In genomic region chr11:88313441-88313840, GRCh38 we compare ENCODE assay signal across 22 cellular contexts. TPM values are rescaled to one million over a fixed set of nuclear protein-coding genes. Genes with fewer than 3 reads are reported as not detected.
DNase-seq lines count a peak whose midpoint lies in the region; ATAC-seq, FAIRE-seq and TF ChIP-seq lines count a peak whose summit lies in the region.
"Had no signal": no experiment of that assay in that cellular context is flagged by ENCODE, and none has a peak within 500 bp of the region (broad histone marks: within the 10 kb centered on the region; RNA-seq: fewer than 3 reads in every experiment).

No MANE protein-coding gene starts in this region.

- no peak overlapping the region for H2BK12ac ChIP-seq in H1 (ENCODE audit: low read depth, low read length)

- no peak for TF ChIP-seq CTCF in OCI-LY3 (IDR thresholded peaks at IDR 0.05; ENCODE audit: low read depth, low read length)
- TF ChIP-seq CTCF in H1 (IDR thresholded peaks at IDR 0.05; ENCODE audit: control extremely low read depth in 1 of 3, insufficient read depth in 1 of 3, low read depth in 1 of 3, low read length in 3 of 3): no peak
- TF ChIP-seq CTCF in natural killer cell (IDR thresholded peaks at IDR 0.05): no peak
- TF ChIP-seq CTCF in esophagus squamous epithelium (IDR thresholded peaks at IDR 0.05): no peak

- no peak overlapping the region for H3K4ac ChIP-seq in H1 (replicated peaks; ENCODE audit: insufficient read length, low read depth, low read length)

- H2BK120ac ChIP-seq in H1 (replicated peaks; ENCODE audit: low read depth, low read length): no peak overlapping the region

- no peaks in the 10 kb centered on the region for H4K20me1 ChIP-seq in GM23248 (ENCODE audit: insufficient read depth)
- peaks cover 93% of the 10 kb centered on the region for H4K20me1 ChIP-seq in OCI-LY3 (ENCODE audit: insufficient read depth, low read length)
- peaks cover 0 to 3% of the 10 kb centered on the region in 2 experiments for H4K20me1 ChIP-seq in H1 (replicated peaks in 1 of 2; ENCODE audit: control insufficient read depth in 1 of 2, insufficient read depth in 2 of 2, low read length in 2 of 2)

- H3K79me2 ChIP-seq in GM23248 (ENCODE audit: insufficient read depth) (no peaks in the 10 kb centered on the region), OCI-LY3 (ENCODE audit: low read length) (peaks cover 99% of the 10 kb centered on the region), H1 (ENCODE audit: control insufficient read depth in 1 of 2, insufficient read depth in 2 of 2, low read length in 2 of 2) (peaks cover 0 to 64% of the 10 kb centered on the region in 2 experiments; a peak in 3 of 4 replicates)

- H3K4me2 ChIP-seq in GM23248 (ENCODE audit: unreplicated experiment): no peak overlapping the region
- H3K4me2 ChIP-seq in OCI-LY3 (ENCODE audit: low read length): 0 out of 2 replicates have a peak overlapping the region, but pooled peaks have one; percentile 2
- H3K4me2 ChIP-seq in H1 (ENCODE audit: insufficient read depth in 1 of 2, low read depth in 2 of 2, low read length in 2 of 2): no peak overlapping the region

- peak overlapping the region; percentile 28 for H3K4me3 Mint-ChIP-seq in natural killer cell
- H3K4me3 Mint-ChIP-seq: activated T-cell treated with anti-CD3 and anti-CD28 coated beads, Interleukin-2, amount 50 U/mL, for 24 hours; neural crest cell had no signal

- no peak for FAIRE-seq in H1 (lab: Jason Lieb, UNC)
- FAIRE-seq: D721Med, GM19239 had no signal

- TF ChIP-seq EP300 in H1 (IDR thresholded peaks at IDR 0.05; ENCODE audit: borderline replicate concordance in 1 of 2, low read depth in 2 of 2, low read length in 2 of 2): no peak

- POLR2A ChIA-PET in H1 (lab: Charles Lee; ENCODE audit: partially characterized antibody): interaction anchor here (1.0 kb wide), 3 partner anchors 12 to 133 kb away, joined by 3 to 5 read pairs (median 3); partner anchors contain the start of gene CTSC

- 0 out of 2 replicates have a peak, but pooled peaks cover 14% of the 10 kb centered on the region for H3F3A ChIP-seq in GM23248 (ENCODE audit: insufficient read depth)

- H3K18ac ChIP-seq in H1 (ENCODE audit: extremely low read depth, low read length): no peak overlapping the region

- 0 out of 2 replicates have a peak, but pooled peaks cover 3% of the 10 kb centered on the region for H3K79me1 ChIP-seq in H1 (ENCODE audit: low read depth, low read length)

- WGBS in GM23248 (ENCODE audit: low coverage in 1 of 2, low lambda C conversion rate in 2 of 2, missing lambda C conversion rate in 2 of 2), 2 experiments: 92 to 96% methylated on average over 2 of the region's 2 CpGs
- WGBS in H1 (ENCODE audit: extremely low coverage in 1 of 2, insufficient coverage in 1 of 2, insufficient read length in 1 of 2, insufficient replicate concordance in 2 of 2, low coverage in 1 of 2, low lambda C conversion rate in 2 of 2, missing lambda C conversion rate in 1 of 2), 2 experiments: 82% methylated on average over 2 of the region's 2 CpGs; no CpG with 5 or more reads in 1 of the 2 experiments
- WGBS in esophagus squamous epithelium, 2 donors: 76 to 86% methylated on average over 2 of the region's 2 CpGs

- TF ChIP-seq RAD21 in H1 (IDR thresholded peaks at IDR 0.05 in 1 of 2, conservative IDR thresholded peaks at IDR 0.05 in 1 of 2; ENCODE audit: low read depth in 2 of 2, low read length in 2 of 2): no peak

- H3K4me1 ChIP-seq in GM23248 (ENCODE audit: insufficient read depth): peaks cover 12% of the 10 kb centered on the region
- peaks cover 93% of the 10 kb centered on the region for H3K4me1 ChIP-seq in OCI-LY3 (ENCODE audit: low read length)
- peaks cover 2 to 21% (median 8%) of the 10 kb centered on the region in 4 experiments; a peak in 6 of 7 replicates for H3K4me1 ChIP-seq in H1 (replicated peaks in 1 of 4; ENCODE audit: control insufficient read depth in 3 of 4, insufficient read depth in 4 of 4, low read length in 3 of 4)
- H3K4me1 ChIP-seq in esophagus squamous epithelium: peaks cover 0 to 33% (median 2%) of the 10 kb centered on the region in 3 donors

- H3K9me3 ChIP-seq in GM23248 (ENCODE audit: low read depth) (no peaks in the 10 kb centered on the region), OCI-LY3 (ENCODE audit: insufficient read depth, low read length) (no peaks in the 10 kb centered on the region), H1 (ENCODE audit: insufficient read depth in 2 of 2, low read depth in 1 of 2, low read length in 1 of 2) (no peaks in the 10 kb centered on the region), esophagus squamous epithelium (no peaks in the 10 kb centered on the region)
- H3K9me3 ChIP-seq: SJSA1, transverse colon had no signal

- no peaks in the 10 kb centered on the region; the same call in 1 of the 2 replicates for H3K23me2 ChIP-seq in H1 (ENCODE audit: low read depth, low read length)

- no peak overlapping the region for H2AFZ ChIP-seq in GM23248
- no peak overlapping the region for H2AFZ ChIP-seq in OCI-LY3 (ENCODE audit: low read depth, low read length)
- H2AFZ ChIP-seq in H1 (ENCODE audit: low read length): no peak overlapping the region

- TF ChIP-seq POLR2A in H1 (IDR thresholded peaks at IDR 0.05; ENCODE audit: control extremely low read depth in 1 of 2, low read depth in 2 of 2, low read length in 2 of 2) (no peak), esophagus squamous epithelium (IDR thresholded peaks at IDR 0.05) (no peak)

- H4K8ac ChIP-seq in H1 (ENCODE audit: extremely low read depth, insufficient read depth, low read length): no peak overlapping the region

- no peak overlapping the region for H3K23ac ChIP-seq in H1 (ENCODE audit: insufficient read length)

- no peak overlapping the region for H3K9ac ChIP-seq in GM23248
- H3K9ac ChIP-seq in OCI-LY3 (ENCODE audit: low read length): no peak overlapping the region
- no peak overlapping the region for H3K9ac ChIP-seq in H1 (replicated peaks in 1 of 4; ENCODE audit: extremely low read depth in 1 of 4, low read depth in 3 of 4, low read length in 3 of 4)

- H4K91ac ChIP-seq in H1 (replicated peaks; ENCODE audit: insufficient read length, low read length): no peak overlapping the region

- H2BK5ac ChIP-seq in H1 (ENCODE audit: low read depth, low read length): no peak overlapping the region

- H4K5ac ChIP-seq in H1 (ENCODE audit: insufficient read length, low read depth, low read length): no peak overlapping the region

- CTCF ChIA-PET in H1 (lab: Charles Lee; ENCODE audit: partially characterized antibody): no interaction called here

- H3K36me3 ChIP-seq in GM23248 (ENCODE audit: low read depth): no peaks in the 10 kb centered on the region
- H3K36me3 ChIP-seq in OCI-LY3 (replicated peaks; ENCODE audit: low read depth, low read length): peaks cover 70% of the 10 kb centered on the region
- peaks cover 4 to 58% (median 17%) of the 10 kb centered on the region in 4 experiments; a peak in 7 of 8 replicates for H3K36me3 ChIP-seq in H1 (ENCODE audit: control insufficient read depth in 2 of 4, insufficient read depth in 4 of 4, low read length in 3 of 4)
- H3K36me3 ChIP-seq in esophagus squamous epithelium: peaks cover 0 to 22% (median 0%) of the 10 kb centered on the region in 3 donors
- H3K36me3 ChIP-seq: SJSA1, transverse colon had no signal

- H3K9me3 Mint-ChIP-seq in natural killer cell: no peaks in the 10 kb centered on the region
- H3K9me3 Mint-ChIP-seq: activated T-cell treated with anti-CD3 and anti-CD28 coated beads, Interleukin-2, amount 50 U/mL, for 24 hours; neural crest cell had no signal

- H3K4me3 ChIP-seq in GM23248: no peak overlapping the region
- H3K4me3 ChIP-seq in OCI-LY3 (ENCODE audit: low read length): no peak overlapping the region
- H3K4me3 ChIP-seq in H1 (ENCODE audit: extremely low read depth in 1 of 4, insufficient read depth in 2 of 4, low read depth in 3 of 4, low read length in 4 of 4): no peak overlapping the region
- no peak overlapping the region for H3K4me3 ChIP-seq in esophagus squamous epithelium
- H3K4me3 ChIP-seq: cardiac muscle cell, SJSA1, transverse colon had no signal

- in situ Hi-C loops in GM23248 (cut with MboI): no loop called here

- ATAC-seq in natural killer cell: no peak
- ATAC-seq in GM19324 (IDR thresholded peaks at IDR 0.05; ENCODE audit: low FRiP score, unreplicated experiment): no peak
- ATAC-seq: Panc1 had no signal

- H3K36me3 Mint-ChIP-seq in natural killer cell: peaks cover 12% of the 10 kb centered on the region

- no peaks in the 10 kb centered on the region for H3K27me3 Mint-ChIP-seq in natural killer cell (ENCODE audit: low read depth in 2 of 2)
- H3K27me3 Mint-ChIP-seq: activated T-cell treated with anti-CD3 and anti-CD28 coated beads, Interleukin-2, amount 50 U/mL, for 24 hours had no signal

- peaks cover 78 to 85% of the 10 kb centered on the region in 2 donors for H3K4me1 Mint-ChIP-seq in natural killer cell

- peak; percentile 55 for DNase-seq in GM23248
- no peak for DNase-seq in H1 (ENCODE audit: low read depth in 1 of 2, low spot score in 2 of 2)
- no peak for DNase-seq in natural killer cell
- no peak for DNase-seq in esophagus squamous epithelium (lab: John Stamatoyannopoulos, UW)
- no peak for DNase-seq in hepatic stellate cell (ENCODE audit: low spot score)
- no peak for DNase-seq in activated naive CD4-positive, alpha-beta T cell treated with anti-CD3 and anti-CD28 coated beads, Interleukin-2, amount 50 U/mL, for 16 hours
- DNase-seq: activated naive CD4-positive, alpha-beta T cell treated with Interleukin-2 at 50 U/mL for 16 hours; activated T-cell treated with anti-CD3 and anti-CD28 coated beads, Interleukin-2, amount 50 U/mL, for 24 hours; islet precursor cell; Karpas-422; NCI-H510A; NK-92 treated with Interleukin-12 subunit alpha and Interleukin-12 subunit beta, amount 100 ng/mL, for 24 hours; transverse colon had no signal

- H3K27ac Mint-ChIP-seq in natural killer cell: peak overlapping the region; percentile 81 to 90
- H3K27ac Mint-ChIP-seq: activated T-cell treated with anti-CD3 and anti-CD28 coated beads, Interleukin-2, amount 50 U/mL, for 24 hours had no signal

- no peak overlapping the region for H3K27ac ChIP-seq in GM23248
- peak overlapping the region; percentile 48 for H3K27ac ChIP-seq in OCI-LY3 (ENCODE audit: low read length)
- 0 out of 2 replicates have a peak overlapping the region, but pooled peaks have one; percentile 53 for H3K27ac ChIP-seq in H1 (ENCODE audit: low read depth, low read length)
- no peak overlapping the region for H3K27ac ChIP-seq in esophagus squamous epithelium
- H3K27ac ChIP-seq: C4-2B, cardiac muscle cell, SJSA1, transverse colon had no signal

- no peaks in the 10 kb centered on the region for H3K9me2 ChIP-seq in GM23248 (ENCODE audit: insufficient read depth)

- H2BK20ac ChIP-seq in H1 (ENCODE audit: low read length): no peak overlapping the region

- H2BK15ac ChIP-seq in H1 (ENCODE audit: low read length): no peak overlapping the region

- H3K27me3 ChIP-seq in GM23248 (replicated peaks; ENCODE audit: insufficient read depth): no peaks in the 10 kb centered on the region
- H3K27me3 ChIP-seq in OCI-LY3 (ENCODE audit: low read depth, low read length): no peaks in the 10 kb centered on the region
- H3K27me3 ChIP-seq in H1 (replicated peaks in 1 of 4; ENCODE audit: control insufficient read depth in 3 of 4, extremely low read depth in 1 of 4, insufficient read depth in 3 of 4, low read length in 3 of 4): no peaks in the 10 kb centered on the region
- H3K27me3 ChIP-seq in esophagus squamous epithelium: no peaks in the 10 kb centered on the region
- H3K27me3 ChIP-seq: cardiac muscle cell, SJSA1, transverse colon had no signal

- no peak overlapping the region for H3K14ac ChIP-seq in H1 (ENCODE audit: insufficient read length)

- intact Hi-C loops in natural killer cell (cut with micrococcal nuclease) (no loop called here), esophagus squamous epithelium (cut with DNase I) (no loop called here)

- no peak overlapping the region for H3K56ac ChIP-seq in H1 (replicated peaks; ENCODE audit: insufficient read length, low read depth, low read length)

- no peak overlapping the region for H2AK5ac ChIP-seq in H1 (ENCODE audit: low read depth, low read length)

RNA-seq across cellular contexts. Expression of gene CTSC, which starts 24.1 kb away (rescaled TPM):
- total RNA-seq in GM23248 (2014; rRNA removed; shearing (Covaris generic)): 43.6 and 47.6 TPM in 2 replicates
- polyA plus RNA-seq in GM23248 (2016; fragmentation: Nextera tagmentation; extraction: Ambion mirVana) (45.4 and 46.0 TPM in 2 replicates), H1 (2011; rRNA removed) (225 and 347 TPM in 2 replicates)
- total RNA-seq in H1 (2021; fragmentation: NEBNext Ultra II Directional; extraction: Animal tissue kit (Norgen Biotek cat#: 25700)): 362 and 369 TPM in 2 replicates
- 320 TPM for polyA plus RNA-seq in H1 (2011; cell fraction: cytosol; rRNA removed)
- polyA plus RNA-seq in H1 (2011; cell fraction: nucleus; rRNA removed): 200 TPM
- polyA plus RNA-seq in H1 (2012, experiment 1 of 2): 345 to 487 TPM (median 367 TPM) in 4 replicates
- 182 TPM for polyA plus RNA-seq in H1 (2012, experiment 2 of 2)
- polyA plus RNA-seq in H1 (2013, experiment 1 of 2): 653 TPM
- 644 TPM for polyA plus RNA-seq in H1 (2013, experiment 2 of 2)
- polyA minus RNA-seq in H1 (2011; rRNA and poly(A)+ RNA removed): 275 and 478 TPM in 2 replicates
- 318 TPM for polyA minus RNA-seq in H1 (2011; cell fraction: cytosol; rRNA and poly(A)+ RNA removed)
- polyA minus RNA-seq in H1 (2011; cell fraction: nucleus; rRNA and poly(A)+ RNA removed): 435 TPM
- total RNA-seq in natural killer cell (100 to 1,000 TPM; 182 to 275 (median 227) TPM), esophagus squamous epithelium (100 to 1,000 TPM in 2 of 4 donors, 10 to 100 TPM in 2; 38.5 to 167 (median 109) TPM)

Comparison
In these comparisons a context has a peak if more than half of its experiments do, and no peak if none do; other contexts are left out.
1. H3K27ac ChIP-seq: peak in OCI-LY3 (single experiment) and H1 (single experiment); none in GM23248 (single experiment) and esophagus squamous epithelium (0 of 4).